1 cellular context compared by ENCODE assay signal in the genomic region with DNA sequence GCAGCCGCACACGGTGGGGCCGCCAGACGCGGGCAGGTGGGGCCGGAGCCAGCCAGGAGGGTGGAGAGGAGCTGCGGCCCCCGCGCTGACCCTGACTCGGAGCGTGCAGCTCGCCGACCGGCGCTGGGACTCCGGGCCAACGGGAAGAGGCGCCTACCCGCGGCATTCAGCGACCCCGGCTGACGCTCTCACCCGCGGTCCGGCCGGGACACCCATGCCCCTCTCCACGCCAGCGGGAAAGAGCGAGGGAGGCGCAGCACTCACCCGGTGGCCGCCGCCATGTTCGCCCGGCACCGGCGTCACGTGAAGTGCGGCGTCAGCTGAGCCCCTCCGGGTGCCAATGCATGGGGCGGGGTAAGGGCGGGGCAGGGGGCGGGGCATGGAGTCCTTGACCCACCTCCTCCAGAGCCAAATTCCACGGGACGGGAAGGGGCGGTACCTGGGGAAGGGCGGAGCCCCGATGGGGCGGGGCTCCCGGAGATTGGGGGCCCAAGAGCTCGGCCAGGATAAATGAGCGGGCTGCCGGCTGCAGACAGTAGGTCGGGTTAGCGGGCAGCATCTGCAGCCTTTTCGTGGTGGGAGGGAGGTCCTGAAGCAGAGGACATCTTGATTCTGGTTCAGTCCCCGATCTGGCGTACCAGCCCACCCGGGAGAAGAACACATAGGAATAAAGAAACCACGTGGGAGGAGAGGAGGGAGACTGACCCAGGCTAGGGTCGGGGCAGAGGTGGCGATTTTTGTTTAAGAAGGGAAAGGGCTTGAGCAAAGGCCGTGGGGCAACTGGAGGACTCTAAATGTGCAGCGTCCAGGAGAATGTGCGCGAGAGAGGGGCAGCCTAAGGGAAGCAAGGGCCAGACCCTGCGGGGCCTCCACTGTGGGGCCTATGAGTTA.
TF ChIP-seq lines count a peak whose summit lies in the region.

A gene (minus strand): TSS at position 312 of the 891 bp plus-strand sequence. CDS start 31 bp downstream, at position 281.

TF ChIP-seq in HepG2, 621 proteins besides CTCF, POLR2A, EP300 and RAD21 (continued from another document and continues in another):
- TF ChIP-seq, protein P1, sequence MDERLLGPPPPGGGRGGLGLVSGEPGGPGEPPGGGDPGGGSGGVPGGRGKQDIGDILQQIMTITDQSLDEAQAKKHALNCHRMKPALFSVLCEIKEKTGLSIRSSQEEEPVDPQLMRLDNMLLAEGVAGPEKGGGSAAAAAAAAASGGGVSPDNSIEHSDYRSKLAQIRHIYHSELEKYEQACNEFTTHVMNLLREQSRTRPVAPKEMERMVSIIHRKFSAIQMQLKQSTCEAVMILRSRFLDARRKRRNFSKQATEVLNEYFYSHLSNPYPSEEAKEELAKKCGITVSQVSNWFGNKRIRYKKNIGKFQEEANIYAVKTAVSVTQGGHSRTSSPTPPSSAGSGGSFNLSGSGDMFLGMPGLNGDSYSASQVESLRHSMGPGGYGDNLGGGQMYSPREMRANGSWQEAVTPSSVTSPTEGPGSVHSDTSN (CRISPR knock-in tag; IDR thresholded peaks at IDR 0.05), result no peak
- TF ChIP-seq ZFP90 (CRISPR knock-in tag; IDR thresholded peaks at IDR 0.05; ENCODE audit: borderline replicate concordance) (no peak), ZNF317 (CRISPR knock-in tag; IDR thresholded peaks at IDR 0.05) (no peak), SCMH1 (CRISPR knock-in tag; IDR thresholded peaks at IDR 0.05; ENCODE audit: borderline replicate concordance) (no peak), ZNF326 (CRISPR knock-in tag; IDR thresholded peaks at IDR 0.05; ENCODE audit: borderline replicate concordance) (no peak), CBX1 (IDR thresholded peaks at IDR 0.05; ENCODE audit: low read depth) (no peak), CENPT (CRISPR knock-in tag; IDR thresholded peaks at IDR 0.05; ENCODE audit: low read depth) (no peak), PHF8 (CRISPR knock-in tag; IDR thresholded peaks at IDR 0.05) (peak; percentile 80), SALL2 (CRISPR knock-in tag; IDR thresholded peaks at IDR 0.05) (no peak), REXO4 (CRISPR knock-in tag; IDR thresholded peaks at IDR 0.05; ENCODE audit: borderline replicate concordance) (no peak), POLR2AphosphoS5 (IDR thresholded peaks at IDR 0.05; ENCODE audit: low read depth, low read length) (peak; percentile 79), SYNCRIP (IDR thresholded peaks at IDR 0.05; ENCODE audit: insufficient read depth, low read depth, low read length) (no peak), AKAP8 (CRISPR knock-in tag; IDR thresholded peaks at IDR 0.05) (no peak), ARHGAP35 (CRISPR knock-in tag; IDR thresholded peaks at IDR 0.05; ENCODE audit: borderline replicate concordance) (no peak), ZNF607 (CRISPR knock-in tag; IDR thresholded peaks at IDR 0.05; ENCODE audit: borderline replicate concordance) (no peak), ZNF430 (CRISPR knock-in tag; IDR thresholded peaks at IDR 0.05) (no peak), BRD4 (CRISPR knock-in tag; IDR thresholded peaks at IDR 0.05) (0 out of 2 replicates have a peak, but pooled peaks have one; percentile 43), SNRNP70 (IDR thresholded peaks at IDR 0.05; ENCODE audit: low read depth, low read length) (no peak), ZNF225 (CRISPR knock-in tag; IDR thresholded peaks at IDR 0.05) (peak; percentile 78; the same call in 1 of the 2 replicates), RBAK (CRISPR knock-in tag; IDR thresholded peaks at IDR 0.05) (no peak)
- TF ChIP-seq, protein P2, sequence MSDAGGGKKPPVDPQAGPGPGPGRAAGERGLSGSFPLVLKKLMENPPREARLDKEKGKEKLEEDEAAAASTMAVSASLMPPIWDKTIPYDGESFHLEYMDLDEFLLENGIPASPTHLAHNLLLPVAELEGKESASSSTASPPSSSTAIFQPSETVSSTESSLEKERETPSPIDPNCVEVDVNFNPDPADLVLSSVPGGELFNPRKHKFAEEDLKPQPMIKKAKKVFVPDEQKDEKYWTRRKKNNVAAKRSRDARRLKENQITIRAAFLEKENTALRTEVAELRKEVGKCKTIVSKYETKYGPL (CRISPR knock-in tag; IDR thresholded peaks at IDR 0.05), result no peak
- TF ChIP-seq, protein P3, sequence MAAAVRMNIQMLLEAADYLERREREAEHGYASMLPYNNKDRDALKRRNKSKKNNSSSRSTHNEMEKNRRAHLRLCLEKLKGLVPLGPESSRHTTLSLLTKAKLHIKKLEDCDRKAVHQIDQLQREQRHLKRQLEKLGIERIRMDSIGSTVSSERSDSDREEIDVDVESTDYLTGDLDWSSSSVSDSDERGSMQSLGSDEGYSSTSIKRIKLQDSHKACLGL (CRISPR knock-in tag; IDR thresholded peaks at IDR 0.05), result peak; percentile 90
- TF ChIP-seq, protein P4, sequence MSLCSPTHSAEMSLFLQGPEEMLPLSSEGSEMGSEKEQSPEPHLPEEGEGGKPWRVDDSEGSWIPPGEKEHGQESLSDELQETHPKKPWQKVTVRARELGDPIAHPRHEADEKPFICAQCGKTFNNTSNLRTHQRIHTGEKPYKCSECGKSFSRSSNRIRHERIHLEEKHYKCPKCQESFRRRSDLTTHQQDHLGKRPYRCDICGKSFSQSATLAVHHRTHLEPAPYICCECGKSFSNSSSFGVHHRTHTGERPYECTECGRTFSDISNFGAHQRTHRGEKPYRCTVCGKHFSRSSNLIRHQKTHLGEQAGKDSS (CRISPR knock-in tag; IDR thresholded peaks at IDR 0.05; ENCODE audit: borderline replicate concordance, low read depth), result peak; percentile 67; the same call in 1 of the 2 replicates
- TF ChIP-seq, protein P5, sequence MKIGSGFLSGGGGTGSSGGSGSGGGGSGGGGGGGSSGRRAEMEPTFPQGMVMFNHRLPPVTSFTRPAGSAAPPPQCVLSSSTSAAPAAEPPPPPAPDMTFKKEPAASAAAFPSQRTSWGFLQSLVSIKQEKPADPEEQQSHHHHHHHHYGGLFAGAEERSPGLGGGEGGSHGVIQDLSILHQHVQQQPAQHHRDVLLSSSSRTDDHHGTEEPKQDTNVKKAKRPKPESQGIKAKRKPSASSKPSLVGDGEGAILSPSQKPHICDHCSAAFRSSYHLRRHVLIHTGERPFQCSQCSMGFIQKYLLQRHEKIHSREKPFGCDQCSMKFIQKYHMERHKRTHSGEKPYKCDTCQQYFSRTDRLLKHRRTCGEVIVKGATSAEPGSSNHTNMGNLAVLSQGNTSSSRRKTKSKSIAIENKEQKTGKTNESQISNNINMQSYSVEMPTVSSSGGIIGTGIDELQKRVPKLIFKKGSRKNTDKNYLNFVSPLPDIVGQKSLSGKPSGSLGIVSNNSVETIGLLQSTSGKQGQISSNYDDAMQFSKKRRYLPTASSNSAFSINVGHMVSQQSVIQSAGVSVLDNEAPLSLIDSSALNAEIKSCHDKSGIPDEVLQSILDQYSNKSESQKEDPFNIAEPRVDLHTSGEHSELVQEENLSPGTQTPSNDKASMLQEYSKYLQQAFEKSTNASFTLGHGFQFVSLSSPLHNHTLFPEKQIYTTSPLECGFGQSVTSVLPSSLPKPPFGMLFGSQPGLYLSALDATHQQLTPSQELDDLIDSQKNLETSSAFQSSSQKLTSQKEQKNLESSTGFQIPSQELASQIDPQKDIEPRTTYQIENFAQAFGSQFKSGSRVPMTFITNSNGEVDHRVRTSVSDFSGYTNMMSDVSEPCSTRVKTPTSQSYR (CRISPR knock-in tag; IDR thresholded peaks at IDR 0.05; ENCODE audit: borderline replicate concordance), result no peak
- TF ChIP-seq, protein P6, sequence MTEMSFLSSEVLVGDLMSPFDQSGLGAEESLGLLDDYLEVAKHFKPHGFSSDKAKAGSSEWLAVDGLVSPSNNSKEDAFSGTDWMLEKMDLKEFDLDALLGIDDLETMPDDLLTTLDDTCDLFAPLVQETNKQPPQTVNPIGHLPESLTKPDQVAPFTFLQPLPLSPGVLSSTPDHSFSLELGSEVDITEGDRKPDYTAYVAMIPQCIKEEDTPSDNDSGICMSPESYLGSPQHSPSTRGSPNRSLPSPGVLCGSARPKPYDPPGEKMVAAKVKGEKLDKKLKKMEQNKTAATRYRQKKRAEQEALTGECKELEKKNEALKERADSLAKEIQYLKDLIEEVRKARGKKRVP (CRISPR knock-in tag; IDR thresholded peaks at IDR 0.05), result peak in 1 of 2 experiments; percentile 41; a peak in 1 of 4 replicates
- TF ChIP-seq, protein P7, sequence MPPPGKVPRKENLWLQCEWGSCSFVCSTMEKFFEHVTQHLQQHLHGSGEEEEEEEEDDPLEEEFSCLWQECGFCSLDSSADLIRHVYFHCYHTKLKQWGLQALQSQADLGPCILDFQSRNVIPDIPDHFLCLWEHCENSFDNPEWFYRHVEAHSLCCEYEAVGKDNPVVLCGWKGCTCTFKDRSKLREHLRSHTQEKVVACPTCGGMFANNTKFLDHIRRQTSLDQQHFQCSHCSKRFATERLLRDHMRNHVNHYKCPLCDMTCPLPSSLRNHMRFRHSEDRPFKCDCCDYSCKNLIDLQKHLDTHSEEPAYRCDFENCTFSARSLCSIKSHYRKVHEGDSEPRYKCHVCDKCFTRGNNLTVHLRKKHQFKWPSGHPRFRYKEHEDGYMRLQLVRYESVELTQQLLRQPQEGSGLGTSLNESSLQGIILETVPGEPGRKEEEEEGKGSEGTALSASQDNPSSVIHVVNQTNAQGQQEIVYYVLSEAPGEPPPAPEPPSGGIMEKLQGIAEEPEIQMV (CRISPR knock-in tag; IDR thresholded peaks at IDR 0.05; ENCODE audit: low read depth), result peak; percentile 40; the same call in 1 of the 2 replicates
- TF ChIP-seq, protein P8, sequence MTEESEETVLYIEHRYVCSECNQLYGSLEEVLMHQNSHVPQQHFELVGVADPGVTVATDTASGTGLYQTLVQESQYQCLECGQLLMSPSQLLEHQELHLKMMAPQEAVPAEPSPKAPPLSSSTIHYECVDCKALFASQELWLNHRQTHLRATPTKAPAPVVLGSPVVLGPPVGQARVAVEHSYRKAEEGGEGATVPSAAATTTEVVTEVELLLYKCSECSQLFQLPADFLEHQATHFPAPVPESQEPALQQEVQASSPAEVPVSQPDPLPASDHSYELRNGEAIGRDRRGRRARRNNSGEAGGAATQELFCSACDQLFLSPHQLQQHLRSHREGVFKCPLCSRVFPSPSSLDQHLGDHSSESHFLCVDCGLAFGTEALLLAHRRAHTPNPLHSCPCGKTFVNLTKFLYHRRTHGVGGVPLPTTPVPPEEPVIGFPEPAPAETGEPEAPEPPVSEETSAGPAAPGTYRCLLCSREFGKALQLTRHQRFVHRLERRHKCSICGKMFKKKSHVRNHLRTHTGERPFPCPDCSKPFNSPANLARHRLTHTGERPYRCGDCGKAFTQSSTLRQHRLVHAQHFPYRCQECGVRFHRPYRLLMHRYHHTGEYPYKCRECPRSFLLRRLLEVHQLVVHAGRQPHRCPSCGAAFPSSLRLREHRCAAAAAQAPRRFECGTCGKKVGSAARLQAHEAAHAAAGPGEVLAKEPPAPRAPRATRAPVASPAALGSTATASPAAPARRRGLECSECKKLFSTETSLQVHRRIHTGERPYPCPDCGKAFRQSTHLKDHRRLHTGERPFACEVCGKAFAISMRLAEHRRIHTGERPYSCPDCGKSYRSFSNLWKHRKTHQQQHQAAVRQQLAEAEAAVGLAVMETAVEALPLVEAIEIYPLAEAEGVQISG (CRISPR knock-in tag; IDR thresholded peaks at IDR 0.05), result peak; percentile 72
- TF ChIP-seq, protein P9, sequence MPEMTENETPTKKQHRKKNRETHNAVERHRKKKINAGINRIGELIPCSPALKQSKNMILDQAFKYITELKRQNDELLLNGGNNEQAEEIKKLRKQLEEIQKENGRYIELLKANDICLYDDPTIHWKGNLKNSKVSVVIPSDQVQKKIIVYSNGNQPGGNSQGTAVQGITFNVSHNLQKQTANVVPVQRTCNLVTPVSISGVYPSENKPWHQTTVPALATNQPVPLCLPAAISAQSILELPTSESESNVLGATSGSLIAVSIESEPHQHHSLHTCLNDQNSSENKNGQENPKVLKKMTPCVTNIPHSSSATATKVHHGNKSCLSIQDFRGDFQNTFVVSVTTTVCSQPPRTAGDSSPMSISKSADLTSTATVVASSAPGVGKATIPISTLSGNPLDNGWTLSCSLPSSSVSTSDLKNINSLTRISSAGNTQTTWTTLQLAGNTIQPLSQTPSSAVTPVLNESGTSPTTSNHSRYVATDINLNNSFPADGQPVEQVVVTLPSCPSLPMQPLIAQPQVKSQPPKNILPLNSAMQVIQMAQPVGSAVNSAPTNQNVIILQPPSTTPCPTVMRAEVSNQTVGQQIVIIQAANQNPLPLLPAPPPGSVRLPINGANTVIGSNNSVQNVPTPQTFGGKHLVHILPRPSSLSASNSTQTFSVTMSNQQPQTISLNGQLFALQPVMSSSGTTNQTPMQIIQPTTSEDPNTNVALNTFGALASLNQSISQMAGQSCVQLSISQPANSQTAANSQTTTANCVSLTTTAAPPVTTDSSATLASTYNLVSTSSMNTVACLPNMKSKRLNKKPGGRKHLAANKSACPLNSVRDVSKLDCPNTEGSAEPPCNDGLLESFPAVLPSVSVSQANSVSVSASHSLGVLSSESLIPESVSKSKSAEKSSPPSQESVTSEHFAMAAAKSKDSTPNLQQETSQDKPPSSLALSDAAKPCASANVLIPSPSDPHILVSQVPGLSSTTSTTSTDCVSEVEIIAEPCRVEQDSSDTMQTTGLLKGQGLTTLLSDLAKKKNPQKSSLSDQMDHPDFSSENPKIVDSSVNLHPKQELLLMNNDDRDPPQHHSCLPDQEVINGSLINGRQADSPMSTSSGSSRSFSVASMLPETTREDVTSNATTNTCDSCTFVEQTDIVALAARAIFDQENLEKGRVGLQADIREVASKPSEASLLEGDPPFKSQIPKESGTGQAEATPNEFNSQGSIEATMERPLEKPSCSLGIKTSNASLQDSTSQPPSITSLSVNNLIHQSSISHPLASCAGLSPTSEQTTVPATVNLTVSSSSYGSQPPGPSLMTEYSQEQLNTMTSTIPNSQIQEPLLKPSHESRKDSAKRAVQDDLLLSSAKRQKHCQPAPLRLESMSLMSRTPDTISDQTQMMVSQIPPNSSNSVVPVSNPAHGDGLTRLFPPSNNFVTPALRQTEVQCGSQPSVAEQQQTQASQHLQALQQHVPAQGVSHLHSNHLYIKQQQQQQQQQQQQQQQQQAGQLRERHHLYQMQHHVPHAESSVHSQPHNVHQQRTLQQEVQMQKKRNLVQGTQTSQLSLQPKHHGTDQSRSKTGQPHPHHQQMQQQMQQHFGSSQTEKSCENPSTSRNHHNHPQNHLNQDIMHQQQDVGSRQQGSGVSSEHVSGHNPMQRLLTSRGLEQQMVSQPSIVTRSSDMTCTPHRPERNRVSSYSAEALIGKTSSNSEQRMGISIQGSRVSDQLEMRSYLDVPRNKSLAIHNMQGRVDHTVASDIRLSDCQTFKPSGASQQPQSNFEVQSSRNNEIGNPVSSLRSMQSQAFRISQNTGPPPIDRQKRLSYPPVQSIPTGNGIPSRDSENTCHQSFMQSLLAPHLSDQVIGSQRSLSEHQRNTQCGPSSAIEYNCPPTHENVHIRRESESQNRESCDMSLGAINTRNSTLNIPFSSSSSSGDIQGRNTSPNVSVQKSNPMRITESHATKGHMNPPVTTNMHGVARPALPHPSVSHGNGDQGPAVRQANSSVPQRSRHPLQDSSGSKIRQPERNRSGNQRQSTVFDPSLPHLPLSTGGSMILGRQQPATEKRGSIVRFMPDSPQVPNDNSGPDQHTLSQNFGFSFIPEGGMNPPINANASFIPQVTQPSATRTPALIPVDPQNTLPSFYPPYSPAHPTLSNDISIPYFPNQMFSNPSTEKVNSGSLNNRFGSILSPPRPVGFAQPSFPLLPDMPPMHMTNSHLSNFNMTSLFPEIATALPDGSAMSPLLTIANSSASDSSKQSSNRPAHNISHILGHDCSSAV (CRISPR knock-in tag; IDR thresholded peaks at IDR 0.05; ENCODE audit: borderline replicate concordance), result no peak
- TF ChIP-seq, protein P10, sequence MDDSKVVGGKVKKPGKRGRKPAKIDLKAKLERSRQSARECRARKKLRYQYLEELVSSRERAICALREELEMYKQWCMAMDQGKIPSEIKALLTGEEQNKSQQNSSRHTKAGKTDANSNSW (CRISPR knock-in tag; IDR thresholded peaks at IDR 0.05; ENCODE audit: borderline replicate concordance), result no peak
